ENCODE assay signal across 14 cellular contexts in genomic region chr12:85775071-85775470, GRCh38.
"Had no signal": no experiment of that assay in that cellular context is flagged by ENCODE, and none has a peak within 500 bp of the region (broad histone marks: within the 10 kb centered on the region; RNA-seq: fewer than 3 reads in every experiment).

No MANE protein-coding gene starts in this region.

- DNase-seq: effector memory CD8-positive, alpha-beta T cell; foreskin keratinocyte; mesendoderm; naive B cell; psoas muscle; spleen; stimulated activated CD4-positive, alpha-beta T cell treated with anti-CD3 and anti-CD28 coated beads, Interleukin-15, amount 100 ng/mL, for 24 hours; stimulated activated CD4-positive, alpha-beta T cell treated with anti-CD3 and anti-CD28 coated beads, Interleukin-1b, Interleukin-23, amount 100 ng/mL, for 48 hours; stimulated activated CD4-positive, alpha-beta T cell treated with anti-CD3 and anti-CD28 coated beads, Interleukin-4, amount 100 ng/mL, for 24 hours; stimulated activated naive B cell treated with anti-CD40 and anti-IgM and Interleukin-4, amounts not matched to agents 10 μg/mL and 1 μg/mL and 100 μg/mL, for 72 hours; stimulated activated naive CD8-positive, alpha-beta T cell treated with anti-CD3 and anti-CD28 coated beads, Interleukin-15, amount 100 ng/mL, for 72 hours; testis; upper lobe of right lung had no signal

- ATAC-seq: effector memory CD8-positive, alpha-beta T cell; foreskin keratinocyte; psoas muscle; sciatic nerve; stimulated activated naive B cell treated with anti-CD40 and anti-IgM and Interleukin-4, amounts not matched to agents 10 μg/mL and 1 μg/mL and 100 μg/mL, for 72 hours; stimulated activated naive CD8-positive, alpha-beta T cell treated with anti-CD3 and anti-CD28 coated beads, Interleukin-15, amount 100 ng/mL, for 72 hours; upper lobe of right lung had no signal
